In genomic region chr5:31270396-31270795, GRCh38 we compare ENCODE assay signal across 11 cellular contexts.
DNase-seq lines count a peak whose midpoint lies in the region; ATAC-seq, FAIRE-seq and TF ChIP-seq lines count a peak whose summit lies in the region.
"Had no signal": no experiment of that assay in that cellular context is flagged by ENCODE, and none has a peak within 500 bp of the region (broad histone marks: within the 10 kb centered on the region; RNA-seq: fewer than 3 reads in every experiment).

No MANE protein-coding gene starts in this region.

- FAIRE-seq in K562 (lab: Jason Lieb, UNC) = peak; percentile 61
- FAIRE-seq: urothelium cell line had no signal

- peaks cover 5% of the 10 kb centered on the region for H3K4me1 Mint-ChIP-seq in nephron progenitor cell

- peaks cover 38% of the 10 kb centered on the region for H3K36me3 Mint-ChIP-seq in nephron progenitor cell (ENCODE audit: low read depth)

- H3K9ac ChIP-seq in K562 (ENCODE audit: insufficient read depth in 1 of 2, low read depth in 2 of 2, low read length in 2 of 2) = no peak overlapping the region

- no peaks in the 10 kb centered on the region for H3K9me1 ChIP-seq in K562 (ENCODE audit: control insufficient read depth, insufficient read depth, low read length)

- POLR2A ChIA-PET in K562 (lab: Yijun Ruan, JAX) = no interaction called here

- H3K9me3 ChIP-seq in K562 (replicated peaks; ENCODE audit: control insufficient read depth, insufficient read depth, low read depth, low read length) (no peaks in the 10 kb centered on the region), thyroid gland (no peaks in the 10 kb centered on the region)
- H3K9me3 ChIP-seq: mucosa of descending colon had no signal

- H3K4me3 ChIP-seq in K562 (no peak overlapping the region), thyroid gland (replicated peaks in 1 of 3) (no peak overlapping the region)
- H3K4me3 ChIP-seq: mucosa of descending colon had no signal

- H3K27ac Mint-ChIP-seq in nephron progenitor cell = no peak overlapping the region

- ATAC-seq in K562 = peak; percentile 65; the same call in 2 of the 3 replicates
- no peak for ATAC-seq in HG02571 (IDR thresholded peaks at IDR 0.05; ENCODE audit: unreplicated experiment)
- no peak for ATAC-seq in GM21737 (IDR thresholded peaks at IDR 0.05; ENCODE audit: unreplicated experiment)
- ATAC-seq: mucosa of descending colon had no signal

- intact Hi-C loops in K562 (cut with micrococcal nuclease) (no loop called here), thyroid gland (cut with DNase I) (no loop called here)

- H3K4me1 ChIP-seq in K562 (replicated peaks in 1 of 2; ENCODE audit: control insufficient read depth in 2 of 2, insufficient read depth in 2 of 2, low read length in 2 of 2) (no peaks in the 10 kb centered on the region), thyroid gland (no peaks in the 10 kb centered on the region)

- WGBS in K562 (ENCODE audit: insufficient coverage, low coverage, missing lambda C conversion rate) = 27% methylated on average over 5 of the region's 5 CpGs
- WGBS in thyroid gland, 2 donors = 78 to 88% methylated on average over 5 of the region's 5 CpGs

- H3K4me2 ChIP-seq in K562 (ENCODE audit: insufficient read depth, low read length) = no peak overlapping the region

- no peak for TF ChIP-seq POLR2A in K562 (conservative IDR thresholded peaks at IDR 0.05)
- TF ChIP-seq POLR2A in thyroid gland (IDR thresholded peaks at IDR 0.05) = no peak

- H3K27ac ChIP-seq in K562 (ENCODE audit: extremely low read depth, low read depth, low read length) (no peak overlapping the region), thyroid gland (no peak overlapping the region)

- H4K20me1 ChIP-seq in K562 (replicated peaks; ENCODE audit: control insufficient read depth, insufficient read depth, low read length) = no peaks in the 10 kb centered on the region

- DNase-seq in EL (peak; percentile 21), M059J (ENCODE audit: low read depth) (peak; percentile 28), K562 (ENCODE audit: extremely low read depth in 1 of 4, low spot score in 3 of 4) (peak; percentile 38 to 63 (median 48)), nephron progenitor cell (no peak), thyroid gland (no peak), cerebellar nuclear complex (lab: John Stamatoyannopoulos, UW) (no peak)
- DNase-seq: activated CD8-positive, alpha-beta memory T cell treated with anti-CD3 and anti-CD28 coated beads, Interleukin-2, amount 50 U/mL, for 48 hours had no signal

- in situ Hi-C loops in K562 (cut with MboI) = no loop called here

- H3K9me3 Mint-ChIP-seq in nephron progenitor cell = no peaks in the 10 kb centered on the region

- H3K4me3 Mint-ChIP-seq in nephron progenitor cell = no peak overlapping the region

- TF ChIP-seq EP300 in K562 (IDR thresholded peaks at IDR 0.05; ENCODE audit: low read length) = no peak

- H3K79me2 ChIP-seq in K562 (ENCODE audit: control insufficient read depth, insufficient read depth, low read length) = no peaks in the 10 kb centered on the region

- H3K27me3 ChIP-seq in K562 (ENCODE audit: control insufficient read depth in 2 of 2, insufficient read depth in 2 of 2, low read length in 2 of 2) (no peaks in the 10 kb centered on the region), thyroid gland (no peaks in the 10 kb centered on the region)

- H2AFZ ChIP-seq in K562 (ENCODE audit: low read depth, low read length) = no peak overlapping the region

- TF ChIP-seq RAD21 in K562 (CRISPR knock-in tag; conservative IDR thresholded peaks at IDR 0.05 in 1 of 2, IDR thresholded peaks at IDR 0.05 in 1 of 2) = peak; percentile 35 to 64; a peak in 3 of 4 replicates

- H3K36me3 ChIP-seq in K562 (ENCODE audit: control insufficient read depth, insufficient read depth, low read length) = no peaks in the 10 kb centered on the region
- no peaks in the 10 kb centered on the region for H3K36me3 ChIP-seq in thyroid gland

- BruUV-seq in K562 (replicated peaks; lab: Mats Ljungman, UMichigan) = no TSS peak

- H3K27me3 Mint-ChIP-seq in nephron progenitor cell (ENCODE audit: low read depth, poor library complexity) = peaks cover 3% of the 10 kb centered on the region

- TF ChIP-seq CTCF in K562 (IDR thresholded peaks at IDR 0.05 in 2 of 3, conservative IDR thresholded peaks at IDR 0.05 in 1 of 3; ENCODE audit: insufficient read depth in 2 of 3, low read depth in 1 of 3, low read length in 3 of 3) (peak in 2 of 3 experiments; percentile 58 to 60; a peak in 5 of 6 replicates), nephron progenitor cell (IDR thresholded peaks at IDR 0.05) (peak; percentile 61), thyroid gland (IDR thresholded peaks at IDR 0.05) (peak in 3 of 6 experiments; percentile 11 to 33 (median 27))

- CTCF ChIA-PET in K562 (lab: Yijun Ruan, JAX; ENCODE audit: low intra/inter-chr PET ratio) = interaction anchor here (0.7 kb wide), 1 partner anchor 10 kb away, joined by 3 read pairs; no protein-coding TSS in a partner anchor

TF ChIP-seq in K562, 482 proteins besides CTCF, POLR2A, EP300 and RAD21 (continues in another document):
- TF ChIP-seq DEAF1 (CRISPR knock-in tag; IDR thresholded peaks at IDR 0.05) (0 out of 2 replicates have a peak, but pooled peaks have one; percentile 15), SMC3 (conservative IDR thresholded peaks at IDR 0.05; ENCODE audit: insufficient read depth, low read depth, low read length) (0 out of 2 replicates have a peak, but pooled peaks have one; percentile 13), USF1 (CRISPR knock-in tag; IDR thresholded peaks at IDR 0.05) (peak; percentile 45; the same call in 1 of the 2 replicates), SMAD2 (IDR thresholded peaks at IDR 0.05; ENCODE audit: low read depth, low read length) (no peak), BHLHE40 (IDR thresholded peaks at IDR 0.05; ENCODE audit: low read length) (peak; percentile 71), USF2 (CRISPR knock-in tag; IDR thresholded peaks at IDR 0.05) (peak; percentile 80), RAD51 (IDR thresholded peaks at IDR 0.05; ENCODE audit: borderline replicate concordance, low read depth) (peak; percentile 78), POLR2AphosphoS2 (IDR thresholded peaks at IDR 0.05; ENCODE audit: low read length) (no peak), AFF1 (IDR thresholded peaks at IDR 0.05; ENCODE audit: low read depth in 1 of 2, partially characterized antibody in 2 of 2) (no peak), TOE1 (IDR thresholded peaks at IDR 0.05; ENCODE audit: borderline replicate concordance) (0 out of 2 replicates have a peak, but pooled peaks have one; percentile 34), TOE1 (CRISPR knock-in tag; IDR thresholded peaks at IDR 0.05; ENCODE audit: borderline replicate concordance, low read depth) (no peak)

Comparison
In these comparisons a context has a peak if more than half of its experiments do, and no peak if none do; other contexts are left out.
1. DNase-seq: peak in EL (single experiment), M059J (single experiment) and K562 (4 of 4); none in nephron progenitor cell (single experiment), thyroid gland (0 of 2) and cerebellar nuclear complex (0 of 2).